ENCODE assay signal across 8 cellular contexts in genomic region chr2:76599732-76600368, GRCh38.
DNase-seq lines count a peak whose midpoint lies in the region; ATAC-seq and TF ChIP-seq lines count a peak whose summit lies in the region.

No MANE protein-coding gene starts in this region.

- DNase-seq in GM03348 (ENCODE audit: low spot score) (peak; percentile 62), HL-60 (ENCODE audit: low read depth in 1 of 2, low spot score in 1 of 2) (peak; percentile 41 to 77), NCI-H69 (lab: John Stamatoyannopoulos, UW) (peak; percentile 89), body of pancreas (peak; percentile 51 to 82 (median 70)), iPS-NIHi7 (ENCODE audit: extremely low spot score) (peak; percentile 80), thoracic aorta (ENCODE audit: low spot score) (no peak)
- no peak for DNase-seq in effector CD8-positive, alpha-beta T cell (lab: John Stamatoyannopoulos, UW)

- H3K4me3 ChIP-seq in HL-60 (replicated peaks; ENCODE audit: insufficient read depth, low read length) (no peak overlapping the region), body of pancreas (no peak overlapping the region), thoracic aorta (no peak overlapping the region)

- H3K27me3 ChIP-seq in HL-60 (ENCODE audit: insufficient read depth, poor library complexity, severe bottlenecking), result no peaks in the 10 kb centered on the region
- no peaks in the 10 kb centered on the region for H3K27me3 ChIP-seq in body of pancreas
- H3K27me3 ChIP-seq in thoracic aorta (replicated peaks; ENCODE audit: insufficient read depth), result no peaks in the 10 kb centered on the region

- H3K4me1 ChIP-seq in body of pancreas (no peaks in the 10 kb centered on the region), thoracic aorta (ENCODE audit: control insufficient read depth in 1 of 2, low read depth in 2 of 2) (no peaks in the 10 kb centered on the region)

- no peaks in the 10 kb centered on the region for H3K9me3 ChIP-seq in body of pancreas
- no peaks in the 10 kb centered on the region for H3K9me3 ChIP-seq in thoracic aorta

- TF ChIP-seq POLR2A in body of pancreas (IDR thresholded peaks at IDR 0.05), result no peak

- ATAC-seq in GM21528 (IDR thresholded peaks at IDR 0.05; ENCODE audit: low FRiP score, unreplicated experiment), result peak; percentile 98
- ATAC-seq in body of pancreas, result peak; percentile 87
- no peak for ATAC-seq in thoracic aorta (ENCODE audit: insufficient number of reproducible peaks, low FRiP score, low read depth)

- intact Hi-C loops in body of pancreas (cut with DNase I), result loop anchor here (5.0 to 10.0 kb wide), 2 partner anchors 393 to 965 kb away; no protein-coding TSS in a partner anchor

- 5 to 11% methylated on average over 4 of the region's 4 CpGs for WGBS in body of pancreas, 2 donors

- H3K27ac ChIP-seq in HL-60 (replicated peaks) (no peak overlapping the region), body of pancreas (no peak overlapping the region), thoracic aorta (no peak overlapping the region)

- no peaks in the 10 kb centered on the region for H3K36me3 ChIP-seq in body of pancreas (replicated peaks in 1 of 2; ENCODE audit: insufficient read depth in 1 of 2, low read depth in 2 of 2)
- H3K36me3 ChIP-seq in thoracic aorta, result no peaks in the 10 kb centered on the region

- TF ChIP-seq CTCF in HL-60 (IDR thresholded peaks at IDR 0.05; ENCODE audit: insufficient read depth, low read length) (peak; percentile 82), body of pancreas (IDR thresholded peaks at IDR 0.05) (peak; percentile 56 to 90 (median 81)), thoracic aorta (IDR thresholded peaks at IDR 0.05) (peak; percentile 21)

Comparison
In these comparisons a context has a peak if more than half of its experiments do, and no peak if none do; other contexts are left out.
1. DNase-seq: peak in GM03348 (single experiment), HL-60 (2 of 2), NCI-H69 (single experiment), body of pancreas (4 of 4) and iPS-NIHi7 (single experiment); none in thoracic aorta (single experiment) and effector CD8-positive, alpha-beta T cell (single experiment).
2. CTCF ChIP-seq: peak in every context shown above with its lines; median percentile 82 in HL-60; 81 in body of pancreas; 21 in thoracic aorta.